Comparison of ENCODE assay signal across 1 cellular context in the genomic region with DNA sequence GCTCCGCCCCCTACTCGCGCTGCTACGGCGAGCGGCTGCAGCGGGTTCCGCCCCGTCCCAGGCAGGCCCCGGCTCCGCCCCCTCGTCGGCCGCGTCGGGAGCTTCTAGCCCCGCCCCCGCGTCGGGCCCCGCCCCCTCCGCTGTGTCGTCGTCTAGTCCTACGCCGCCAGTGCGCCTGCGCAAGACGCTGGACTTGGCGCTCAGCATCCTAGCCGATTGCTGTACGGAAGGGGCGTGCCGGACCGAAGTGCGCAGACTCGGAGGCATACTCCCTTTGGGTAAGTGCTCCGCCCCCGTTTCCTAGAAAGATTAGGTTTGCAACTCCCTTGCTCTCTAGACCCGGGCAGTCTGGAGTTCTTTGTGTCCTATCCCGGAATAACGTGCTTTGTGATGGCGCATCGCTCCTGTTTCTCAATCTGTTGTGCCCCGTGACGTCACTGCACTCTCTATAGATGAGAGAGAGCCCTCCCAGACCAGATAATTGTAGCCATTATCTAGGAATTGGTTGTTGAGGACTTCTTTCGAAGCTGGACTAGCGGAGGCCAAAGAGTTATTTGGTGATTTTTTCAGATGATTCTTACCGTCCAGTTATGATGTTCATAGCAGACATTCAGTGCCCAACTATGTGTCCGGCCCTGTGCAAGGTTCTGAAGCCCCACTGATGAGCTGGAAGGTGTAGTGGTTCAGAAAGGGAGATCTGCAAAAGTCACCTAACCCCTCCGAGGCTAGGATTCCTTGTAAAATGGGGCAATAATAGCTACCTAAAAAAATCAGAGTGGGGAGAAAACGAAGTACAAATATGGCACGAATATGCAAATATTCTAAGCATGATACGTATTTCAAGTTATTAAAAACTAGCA.
TF ChIP-seq lines count a peak whose summit lies in the region.

No MANE protein-coding gene starts in this region.

TF ChIP-seq in K562, 482 proteins besides CTCF, POLR2A, EP300 and RAD21 (continued from another document):
- TF ChIP-seq, protein P1, sequence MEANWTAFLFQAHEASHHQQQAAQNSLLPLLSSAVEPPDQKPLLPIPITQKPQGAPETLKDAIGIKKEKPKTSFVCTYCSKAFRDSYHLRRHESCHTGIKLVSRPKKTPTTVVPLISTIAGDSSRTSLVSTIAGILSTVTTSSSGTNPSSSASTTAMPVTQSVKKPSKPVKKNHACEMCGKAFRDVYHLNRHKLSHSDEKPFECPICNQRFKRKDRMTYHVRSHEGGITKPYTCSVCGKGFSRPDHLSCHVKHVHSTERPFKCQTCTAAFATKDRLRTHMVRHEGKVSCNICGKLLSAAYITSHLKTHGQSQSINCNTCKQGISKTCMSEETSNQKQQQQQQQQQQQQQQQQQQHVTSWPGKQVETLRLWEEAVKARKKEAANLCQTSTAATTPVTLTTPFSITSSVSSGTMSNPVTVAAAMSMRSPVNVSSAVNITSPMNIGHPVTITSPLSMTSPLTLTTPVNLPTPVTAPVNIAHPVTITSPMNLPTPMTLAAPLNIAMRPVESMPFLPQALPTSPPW (CRISPR knock-in tag; IDR thresholded peaks at IDR 0.05): peak; percentile 10
- TF ChIP-seq ZNF263 (CRISPR knock-in tag; IDR thresholded peaks at IDR 0.05; ENCODE audit: borderline replicate concordance): no peak
- TF ChIP-seq JUND (IDR thresholded peaks at IDR 0.05; ENCODE audit: borderline replicate concordance, low read depth, low read length): peak; percentile 63
- peak; percentile 29; the same call in 1 of the 3 replicates for TF ChIP-seq JUND (tag; IDR thresholded peaks at IDR 0.05; ENCODE audit: borderline replicate concordance, low read depth, low read length)
- TF ChIP-seq MEIS2 (IDR thresholded peaks at IDR 0.05; ENCODE audit: partially characterized antibody): peak; percentile 87
- TF ChIP-seq KLF13 (tag; IDR thresholded peaks at IDR 0.05; ENCODE audit: borderline replicate concordance, low read depth): no peak
- TF ChIP-seq PML (IDR thresholded peaks at IDR 0.05; ENCODE audit: low read length): 0 out of 2 replicates have a peak, but pooled peaks have one; percentile 4
- TF ChIP-seq ZNF41 (CRISPR knock-in tag; conservative IDR thresholded peaks at IDR 0.05): no peak
- peak; percentile 86; the same call in 1 of the 2 replicates for TF ChIP-seq NBN (IDR thresholded peaks at IDR 0.05; ENCODE audit: low read depth)
- peak; percentile 23 for TF ChIP-seq HNRNPLL (IDR thresholded peaks at IDR 0.05; ENCODE audit: low read depth, low read length, poor library complexity, severe bottlenecking)
- peak in 1 of 2 experiments; percentile 21; a peak in 1 of 4 replicates for TF ChIP-seq HDAC1 (IDR thresholded peaks at IDR 0.05)
- TF ChIP-seq MAFK (IDR thresholded peaks at IDR 0.05; ENCODE audit: low read length): 0 out of 2 replicates have a peak, but pooled peaks have one; percentile 13
- TF ChIP-seq NCOA2 (IDR thresholded peaks at IDR 0.05; ENCODE audit: partially characterized antibody in 2 of 2): no peak
- peak; percentile 62 for TF ChIP-seq KDM5B (IDR thresholded peaks at IDR 0.05; ENCODE audit: insufficient replicate concordance, low read depth, low read length)
- TF ChIP-seq PCBP2 (IDR thresholded peaks at IDR 0.05; ENCODE audit: low read depth, low read length, poor library complexity, severe bottlenecking): no peak
- peak in 1 of 2 experiments; percentile 20; a peak in 1 of 4 replicates for TF ChIP-seq CSDE1 (IDR thresholded peaks at IDR 0.05)
- no peak for TF ChIP-seq ETS2 (tag; IDR thresholded peaks at IDR 0.05; ENCODE audit: borderline replicate concordance, poor library complexity, severe bottlenecking)
- 0 out of 2 replicates have a peak, but pooled peaks have one; percentile 13 for TF ChIP-seq FOSL1 (tag; conservative IDR thresholded peaks at IDR 0.05)
- TF ChIP-seq, protein P2, sequence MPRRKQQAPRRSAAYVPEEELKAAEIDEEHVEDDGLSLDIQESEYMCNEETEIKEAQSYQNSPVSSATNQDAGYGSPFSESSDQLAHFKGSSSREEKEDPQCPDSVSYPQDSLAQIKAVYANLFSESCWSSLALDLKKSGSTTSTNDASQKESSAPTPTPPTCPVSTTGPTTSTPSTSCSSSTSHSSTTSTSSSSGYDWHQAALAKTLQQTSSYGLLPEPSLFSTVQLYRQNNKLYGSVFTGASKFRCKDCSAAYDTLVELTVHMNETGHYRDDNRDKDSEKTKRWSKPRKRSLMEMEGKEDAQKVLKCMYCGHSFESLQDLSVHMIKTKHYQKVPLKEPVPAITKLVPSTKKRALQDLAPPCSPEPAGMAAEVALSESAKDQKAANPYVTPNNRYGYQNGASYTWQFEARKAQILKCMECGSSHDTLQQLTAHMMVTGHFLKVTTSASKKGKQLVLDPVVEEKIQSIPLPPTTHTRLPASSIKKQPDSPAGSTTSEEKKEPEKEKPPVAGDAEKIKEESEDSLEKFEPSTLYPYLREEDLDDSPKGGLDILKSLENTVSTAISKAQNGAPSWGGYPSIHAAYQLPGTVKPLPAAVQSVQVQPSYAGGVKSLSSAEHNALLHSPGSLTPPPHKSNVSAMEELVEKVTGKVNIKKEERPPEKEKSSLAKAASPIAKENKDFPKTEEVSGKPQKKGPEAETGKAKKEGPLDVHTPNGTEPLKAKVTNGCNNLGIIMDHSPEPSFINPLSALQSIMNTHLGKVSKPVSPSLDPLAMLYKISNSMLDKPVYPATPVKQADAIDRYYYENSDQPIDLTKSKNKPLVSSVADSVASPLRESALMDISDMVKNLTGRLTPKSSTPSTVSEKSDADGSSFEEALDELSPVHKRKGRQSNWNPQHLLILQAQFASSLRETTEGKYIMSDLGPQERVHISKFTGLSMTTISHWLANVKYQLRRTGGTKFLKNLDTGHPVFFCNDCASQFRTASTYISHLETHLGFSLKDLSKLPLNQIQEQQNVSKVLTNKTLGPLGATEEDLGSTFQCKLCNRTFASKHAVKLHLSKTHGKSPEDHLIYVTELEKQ (CRISPR knock-in tag; IDR thresholded peaks at IDR 0.05): no peak
- TF ChIP-seq RBFOX2 (IDR thresholded peaks at IDR 0.05; ENCODE audit: low read depth, low read length): no peak
- TF ChIP-seq ETV5 (CRISPR knock-in tag; IDR thresholded peaks at IDR 0.05; ENCODE audit: low read depth): peak; percentile 45; the same call in 1 of the 2 replicates
- TF ChIP-seq ZNF551 (CRISPR knock-in tag; IDR thresholded peaks at IDR 0.05): no peak
- TF ChIP-seq ELF1 (tag; IDR thresholded peaks at IDR 0.05): no peak; the same call in 1 of the 2 replicates
- no peak for TF ChIP-seq BDP1 (IDR thresholded peaks at IDR 0.05; ENCODE audit: insufficient read depth, insufficient read length)
- no peak for TF ChIP-seq CEBPG (CRISPR knock-in tag; IDR thresholded peaks at IDR 0.05)
- TF ChIP-seq CEBPG (tag; conservative IDR thresholded peaks at IDR 0.05 in 1 of 2, IDR thresholded peaks at IDR 0.05 in 1 of 2): peak; percentile 23 to 32; a peak in 1 of 4 replicates
- TF ChIP-seq ATF7 (IDR thresholded peaks at IDR 0.05): peak; percentile 72
- TF ChIP-seq CBX8 (IDR thresholded peaks at IDR 0.05; ENCODE audit: borderline replicate concordance, extremely low read depth, low read depth, low read length, poor library complexity, severe bottlenecking): no peak
- TF ChIP-seq, protein P3, sequence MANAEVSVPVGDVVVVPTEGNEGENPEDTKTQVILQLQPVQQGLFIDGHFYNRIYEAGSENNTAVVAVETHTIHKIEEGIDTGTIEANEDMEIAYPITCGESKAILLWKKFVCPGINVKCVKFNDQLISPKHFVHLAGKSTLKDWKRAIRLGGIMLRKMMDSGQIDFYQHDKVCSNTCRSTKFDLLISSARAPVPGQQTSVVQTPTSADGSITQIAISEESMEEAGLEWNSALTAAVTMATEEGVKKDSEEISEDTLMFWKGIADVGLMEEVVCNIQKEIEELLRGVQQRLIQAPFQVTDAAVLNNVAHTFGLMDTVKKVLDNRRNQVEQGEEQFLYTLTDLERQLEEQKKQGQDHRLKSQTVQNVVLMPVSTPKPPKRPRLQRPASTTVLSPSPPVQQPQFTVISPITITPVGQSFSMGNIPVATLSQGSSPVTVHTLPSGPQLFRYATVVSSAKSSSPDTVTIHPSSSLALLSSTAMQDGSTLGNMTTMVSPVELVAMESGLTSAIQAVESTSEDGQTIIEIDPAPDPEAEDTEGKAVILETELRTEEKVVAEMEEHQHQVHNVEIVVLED (CRISPR knock-in tag; IDR thresholded peaks at IDR 0.05): 0 out of 2 replicates have a peak, but pooled peaks have one; percentile 6
- TF ChIP-seq NRF1 (conservative IDR thresholded peaks at IDR 0.05 in 1 of 2, IDR thresholded peaks at IDR 0.05 in 1 of 2): peak; percentile 98
- no peak for TF ChIP-seq SMAD2 (IDR thresholded peaks at IDR 0.05; ENCODE audit: low read depth, low read length)
- TF ChIP-seq ZFP36 (IDR thresholded peaks at IDR 0.05; ENCODE audit: low read depth, low read length, partially characterized antibody): peak; percentile 13
- TF ChIP-seq NR1H2 (CRISPR knock-in tag; IDR thresholded peaks at IDR 0.05): 0 out of 2 replicates have a peak, but pooled peaks have one; percentile 40
- peak; percentile 66; the same call in 1 of the 2 replicates for TF ChIP-seq BCL6 (CRISPR knock-in tag; IDR thresholded peaks at IDR 0.05)
- TF ChIP-seq DPF2 (IDR thresholded peaks at IDR 0.05): 0 out of 2 replicates have a peak, but pooled peaks have one; percentile 30
- TF ChIP-seq, protein P4, sequence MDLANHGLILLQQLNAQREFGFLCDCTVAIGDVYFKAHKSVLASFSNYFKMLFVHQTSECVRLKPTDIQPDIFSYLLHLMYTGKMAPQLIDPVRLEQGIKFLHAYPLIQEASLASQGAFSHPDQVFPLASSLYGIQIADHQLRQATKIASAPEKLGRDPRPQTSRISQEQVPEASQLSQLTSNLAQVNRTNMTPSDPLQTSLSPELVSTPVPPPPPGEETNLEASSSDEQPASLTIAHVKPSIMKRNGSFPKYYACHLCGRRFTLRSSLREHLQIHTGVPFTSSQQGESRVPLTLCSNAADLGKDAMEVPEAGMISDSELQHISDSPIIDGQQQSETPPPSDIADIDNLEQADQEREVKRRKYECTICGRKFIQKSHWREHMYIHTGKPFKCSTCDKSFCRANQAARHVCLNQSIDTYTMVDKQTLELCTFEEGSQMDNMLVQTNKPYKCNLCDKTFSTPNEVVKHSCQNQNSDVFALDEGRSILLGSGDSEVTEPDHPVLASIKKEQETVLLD (IDR thresholded peaks at IDR 0.05): peak; percentile 94
- no peak for TF ChIP-seq XRCC3 (IDR thresholded peaks at IDR 0.05)
- TF ChIP-seq, protein P5, sequence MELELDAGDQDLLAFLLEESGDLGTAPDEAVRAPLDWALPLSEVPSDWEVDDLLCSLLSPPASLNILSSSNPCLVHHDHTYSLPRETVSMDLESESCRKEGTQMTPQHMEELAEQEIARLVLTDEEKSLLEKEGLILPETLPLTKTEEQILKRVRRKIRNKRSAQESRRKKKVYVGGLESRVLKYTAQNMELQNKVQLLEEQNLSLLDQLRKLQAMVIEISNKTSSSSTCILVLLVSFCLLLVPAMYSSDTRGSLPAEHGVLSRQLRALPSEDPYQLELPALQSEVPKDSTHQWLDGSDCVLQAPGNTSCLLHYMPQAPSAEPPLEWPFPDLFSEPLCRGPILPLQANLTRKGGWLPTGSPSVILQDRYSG (tag; conservative IDR thresholded peaks at IDR 0.05; ENCODE audit: low read depth): no peak
- TF ChIP-seq ZNF695 (CRISPR knock-in tag; IDR thresholded peaks at IDR 0.05): no peak
- TF ChIP-seq ATF1 (CRISPR knock-in tag; IDR thresholded peaks at IDR 0.05): no peak
- TF ChIP-seq ATF1 (tag; IDR thresholded peaks at IDR 0.05): peak; percentile 30; the same call in 1 of the 2 replicates
- peak; percentile 72 for TF ChIP-seq EGR1 (conservative IDR thresholded peaks at IDR 0.05)
- no peak for TF ChIP-seq SNIP1 (IDR thresholded peaks at IDR 0.05; ENCODE audit: low read depth)
TF ChIP-seq in K562: peak in this region for 48.
